In the genomic region with DNA sequence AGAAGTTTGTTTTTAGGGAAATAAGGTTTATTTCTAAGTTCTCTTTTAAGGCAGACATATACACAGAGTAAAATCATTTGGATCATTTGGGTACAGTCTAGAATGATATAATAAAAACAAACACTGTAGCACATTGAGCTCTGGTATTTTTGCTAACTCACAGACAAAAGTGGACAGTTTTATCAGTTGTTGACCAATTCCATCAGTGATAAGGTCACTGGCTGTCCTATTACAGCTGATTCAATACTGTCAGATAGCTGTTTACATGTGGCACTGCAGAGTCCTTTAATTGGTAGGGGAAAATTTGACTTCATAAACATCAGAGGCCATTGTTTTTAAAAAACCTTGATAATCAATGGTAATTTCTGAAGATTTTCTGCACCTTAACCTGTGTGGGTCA, we compare ENCODE assay signal across 35 cellular contexts. TPM values are rescaled to one million over a fixed set of nuclear protein-coding genes. Genes with fewer than 3 reads are reported as not detected.
"Had no signal": no experiment of that assay in that cellular context is flagged by ENCODE, and none has a peak within 500 bp of the region (broad histone marks: within the 10 kb centered on the region; RNA-seq: fewer than 3 reads in every experiment).

No MANE protein-coding gene starts in this region.

- H3K27me3 ChIP-seq: adrenal gland, ascending aorta, brain microvascular endothelial cell, esophagus muscularis mucosa, foreskin keratinocyte, gastrocnemius medialis had no signal

- H3K27ac ChIP-seq: adrenal gland, ascending aorta, brain microvascular endothelial cell, esophagus muscularis mucosa, foreskin keratinocyte, gastrocnemius medialis, WERI-Rb-1 had no signal

- H3K4me3 ChIP-seq: adrenal gland, ascending aorta, esophagus muscularis mucosa, gastrocnemius medialis had no signal

- H3K4me1 ChIP-seq: adrenal gland, ascending aorta, esophagus muscularis mucosa, foreskin keratinocyte, gastrocnemius medialis had no signal

- H3K36me3 ChIP-seq: adrenal gland, ascending aorta, brain microvascular endothelial cell, esophagus muscularis mucosa, gastrocnemius medialis, WERI-Rb-1 had no signal

- H3K9me3 ChIP-seq: adrenal gland, ascending aorta, esophagus muscularis mucosa, gastrocnemius medialis had no signal

- DNase-seq: activated B cell treated with CpG ODN at 0.5 μM for 24 hours; activated CD4-positive, alpha-beta memory T cell treated with anti-CD3 and anti-CD28 coated beads for 36 hours; activated CD4-positive, alpha-beta T cell treated with anti-CD3 and anti-CD28 coated beads for 36 hours; activated CD4-positive, alpha-beta T cell treated with anti-CD3 and anti-CD28 coated beads, Interleukin-2, amount 10 ng/mL, durations not matched to agents 24 days and 14 days; activated CD8-positive, alpha-beta memory T cell treated with anti-CD3 and anti-CD28 coated beads, Interleukin-2, amount 10 ng/mL, durations not matched to agents 7 days and 5 days; activated CD8-positive, alpha-beta memory T cell treated with anti-CD3 and anti-CD28 coated beads, Interleukin-2, amount 50 U/mL, for 4 hours; activated CD8-positive, alpha-beta T cell treated with anti-CD3 and anti-CD28 coated beads, Interleukin-2, amount 10 ng/mL, durations not matched to agents 7 days and 5 days; activated effector memory CD4-positive, alpha-beta T cell treated with anti-CD3 and anti-CD28 coated beads, Interleukin-2, amount 50 U/mL, for 16 hours; activated naive CD4-positive, alpha-beta T cell treated with anti-CD3 and anti-CD28 coated beads for 36 hours; activated naive CD8-positive, alpha-beta T cell treated with anti-CD3 and anti-CD28 coated beads for 36 hours; activated naive CD8-positive, alpha-beta T cell treated with anti-CD3 and anti-CD28 coated beads, Interleukin-2, amount 50 U/mL, for 24 hours; activated T-cell treated with anti-CD3 and anti-CD28 coated beads, Interleukin-2, amount 50 U/mL, for 1 hour; activated T-cell treated with anti-CD3 and anti-CD28 coated beads, Interleukin-2, amount 50 U/mL, for 48 hours; adrenal gland; amygdala; brain microvascular endothelial cell; cortex of kidney; dermis blood vessel endothelial cell; effector CD4-positive, alpha-beta T cell; effector memory CD8-positive, alpha-beta T cell; foreskin keratinocyte; gastrocnemius medialis; glutamatergic neuron; T-helper 1 cell; T-helper 17 cell; T1000; WERI-Rb-1 had no signal

RNA-seq across cellular contexts. Expression of a gene that starts 3.5 kb away (rescaled TPM):
- total RNA-seq: activated B cell treated with CpG ODN at 0.5 μM for 24 hours; activated CD4-positive, alpha-beta memory T cell treated with anti-CD3 and anti-CD28 coated beads for 36 hours; activated CD4-positive, alpha-beta T cell treated with anti-CD3 and anti-CD28 coated beads for 36 hours; activated CD4-positive, alpha-beta T cell treated with anti-CD3 and anti-CD28 coated beads, Interleukin-2, amount 10 ng/mL, durations not matched to agents 24 days and 14 days; activated CD8-positive, alpha-beta memory T cell treated with anti-CD3 and anti-CD28 coated beads for 36 hours; activated CD8-positive, alpha-beta memory T cell treated with anti-CD3 and anti-CD28 coated beads, Interleukin-2, amount 10 ng/mL, durations not matched to agents 7 days and 5 days; activated CD8-positive, alpha-beta T cell treated with anti-CD3 and anti-CD28 coated beads, Interleukin-2, amount 10 ng/mL, durations not matched to agents 7 days and 5 days; activated naive CD4-positive, alpha-beta T cell treated with anti-CD3 and anti-CD28 coated beads for 36 hours; activated naive CD8-positive, alpha-beta T cell treated with anti-CD3 and anti-CD28 coated beads for 36 hours; activated T-helper 1 cell treated with anti-CD3 and anti-CD28 coated beads, Interleukin-12 subunit alpha, Interleukin-12 subunit beta, Interleukin-2, Interleukin-4 antibody, amounts not matched to agents 30 ng/mL and 10 ng/mL and 1 ng/mL, durations not matched to agents 14 hours and 24 hours and 36 hours; activated T-helper 2 cell treated with anti-CD3 and anti-CD28 coated beads, Interferon-gamma antibody, Interleukin-2, Interleukin-4, amounts not matched to agents 10 μg/mL and 5 μg/mL and 100 μg/mL, durations not matched to agents 14 hours and 24 hours and 36 hours; adrenal gland; ascending aorta; bronchial epithelial cell; cardiac septum; dermis blood vessel endothelial cell; esophagus muscularis mucosa; foreskin keratinocyte; gastrocnemius medialis; T-helper 17 cell had no signal
- polyA plus RNA-seq: adrenal gland, foreskin keratinocyte had no signal

RNA-seq across cellular contexts. Expression of a gene that starts 29.9 kb away (rescaled TPM):
- total RNA-seq: activated B cell treated with CpG ODN at 0.5 μM for 24 hours; activated CD4-positive, alpha-beta memory T cell treated with anti-CD3 and anti-CD28 coated beads for 36 hours; activated CD4-positive, alpha-beta T cell treated with anti-CD3 and anti-CD28 coated beads for 36 hours; activated CD4-positive, alpha-beta T cell treated with anti-CD3 and anti-CD28 coated beads, Interleukin-2, amount 10 ng/mL, durations not matched to agents 24 days and 14 days; activated CD8-positive, alpha-beta memory T cell treated with anti-CD3 and anti-CD28 coated beads for 36 hours; activated CD8-positive, alpha-beta memory T cell treated with anti-CD3 and anti-CD28 coated beads, Interleukin-2, amount 10 ng/mL, durations not matched to agents 7 days and 5 days; activated CD8-positive, alpha-beta T cell treated with anti-CD3 and anti-CD28 coated beads, Interleukin-2, amount 10 ng/mL, durations not matched to agents 7 days and 5 days; activated naive CD4-positive, alpha-beta T cell treated with anti-CD3 and anti-CD28 coated beads for 36 hours; activated naive CD8-positive, alpha-beta T cell treated with anti-CD3 and anti-CD28 coated beads for 36 hours; activated T-helper 1 cell treated with anti-CD3 and anti-CD28 coated beads, Interleukin-12 subunit alpha, Interleukin-12 subunit beta, Interleukin-2, Interleukin-4 antibody, amounts not matched to agents 30 ng/mL and 10 ng/mL and 1 ng/mL, durations not matched to agents 14 hours and 24 hours and 36 hours; activated T-helper 2 cell treated with anti-CD3 and anti-CD28 coated beads, Interferon-gamma antibody, Interleukin-2, Interleukin-4, amounts not matched to agents 10 μg/mL and 5 μg/mL and 100 μg/mL, durations not matched to agents 14 hours and 24 hours and 36 hours; adrenal gland; ascending aorta; bronchial epithelial cell; cardiac septum; chondrocyte; dermis blood vessel endothelial cell; esophagus muscularis mucosa; foreskin keratinocyte; gastrocnemius medialis; T-helper 17 cell had no signal
- polyA plus RNA-seq: adrenal gland, foreskin keratinocyte had no signal
